Comparison of ENCODE assay signal across 8 cellular contexts in genomic region chr19:41861098-41861768, GRCh38. TPM values are rescaled to one million over a fixed set of nuclear protein-coding genes. Genes with fewer than 3 reads are reported as not detected.
A peak's percentile ranks its signal among the peaks of the same experiment; 100 is the strongest.
DNase-seq lines count a peak whose midpoint lies in the region; ATAC-seq and TF ChIP-seq lines count a peak whose summit lies in the region.

No MANE protein-coding gene starts in this region.

- H3K4me1 Mint-ChIP-seq in activated B cell treated with CpG ODN at 0.5 μM for 24 hours: peaks cover 52% of the 10 kb centered on the region
- peaks cover 52% of the 10 kb centered on the region for H3K4me1 Mint-ChIP-seq in stimulated activated naive CD8-positive, alpha-beta T cell treated with anti-CD3 and anti-CD28 coated beads, Interleukin-15, Interleukin-2, amounts not matched to agents 100 ng/mL and 50 ng/mL, for 24 hours (ENCODE audit: low read depth)

- no peaks in the 10 kb centered on the region for H3K27me3 ChIP-seq in iPS DF 6.9 (ENCODE audit: control insufficient read depth, insufficient read depth, low read length)

- no peak overlapping the region for H3K27ac ChIP-seq in iPS DF 6.9 (ENCODE audit: low read length)

- POLR2A ChIA-PET in activated B cell treated with CpG ODN at 0.5 μM for 24 hours (lab: Charles Lee): interaction anchor here (0.5 to 4.1 kb wide), 14 partner anchors 12 to 1719 kb away, joined by 3 to 258 read pairs (median 8); partner anchors contain the start of genes ARHGEF1, CD79A, ERFL and GSK3A

- ATAC-seq in activated B cell treated with CpG ODN at 0.5 μM for 24 hours (ENCODE audit: low read depth): no peak
- ATAC-seq in GM19324 (IDR thresholded peaks at IDR 0.05; ENCODE audit: low FRiP score, unreplicated experiment): no peak
- ATAC-seq in GM18505 (IDR thresholded peaks at IDR 0.05; ENCODE audit: unreplicated experiment): no peak
- no peak for ATAC-seq in HG02970 (IDR thresholded peaks at IDR 0.05; ENCODE audit: low FRiP score, unreplicated experiment)

- H3K9me3 ChIP-seq in iPS DF 6.9 (ENCODE audit: control insufficient read depth, insufficient read depth, low read length): no peaks in the 10 kb centered on the region

- TF ChIP-seq CTCF in activated B cell treated with CpG ODN at 0.5 μM for 24 hours (IDR thresholded peaks at IDR 0.05): no peak

- TF ChIP-seq POLR2A in GM18505 (IDR thresholded peaks at IDR 0.05; ENCODE audit: borderline replicate concordance, extremely low read depth, insufficient read depth, insufficient read length): no peak

- intact Hi-C loops in activated B cell treated with CpG ODN at 0.5 μM for 24 hours (cut with micrococcal nuclease): no loop called here

- no peaks in the 10 kb centered on the region for H3K9me3 Mint-ChIP-seq in activated B cell treated with CpG ODN at 0.5 μM for 24 hours
- no peaks in the 10 kb centered on the region for H3K9me3 Mint-ChIP-seq in stimulated activated naive CD8-positive, alpha-beta T cell treated with anti-CD3 and anti-CD28 coated beads, Interleukin-15, Interleukin-2, amounts not matched to agents 100 ng/mL and 50 ng/mL, for 24 hours

- CTCF ChIA-PET in activated B cell treated with CpG ODN at 0.5 μM for 24 hours (lab: Charles Lee): interaction anchor here (1.3 to 3.8 kb wide), 4 partner anchors 11 to 26 kb away, joined by 3 to 34 read pairs (median 6); partner anchors contain the start of gene CD79A

- peaks cover 56% of the 10 kb centered on the region for H3K36me3 Mint-ChIP-seq in activated B cell treated with CpG ODN at 0.5 μM for 24 hours (ENCODE audit: low read depth)
- H3K36me3 Mint-ChIP-seq in stimulated activated naive CD8-positive, alpha-beta T cell treated with anti-CD3 and anti-CD28 coated beads, Interleukin-15, Interleukin-2, amounts not matched to agents 100 ng/mL and 50 ng/mL, for 24 hours (ENCODE audit: low read depth): peaks cover 54% of the 10 kb centered on the region

- peak overlapping the region; percentile 92; the same call in 1 of the 2 replicates for H3K4me3 ChIP-seq in iPS DF 6.9 (ENCODE audit: low read length)

- DNase-seq in DMS53 (lab: John Stamatoyannopoulos, UW): peak; percentile 57
- DNase-seq in DMS53 treated with DMSO at 0.1 percent for 48 hours (lab: John Stamatoyannopoulos, UW; ENCODE audit: unreplicated experiment): no peak
- DNase-seq in activated B cell treated with CpG ODN at 0.5 μM for 24 hours: no peak
- no peak for DNase-seq in iPS DF 6.9 (ENCODE audit: low read depth, low spot score)

- H3K4me1 ChIP-seq in iPS DF 6.9 (ENCODE audit: control insufficient read depth, insufficient read depth, low read length): peaks cover 2% of the 10 kb centered on the region; the same call in 1 of the 2 replicates

- H3K4me3 Mint-ChIP-seq in activated B cell treated with CpG ODN at 0.5 μM for 24 hours: peak overlapping the region; percentile 94
- H3K4me3 Mint-ChIP-seq in stimulated activated naive CD8-positive, alpha-beta T cell treated with anti-CD3 and anti-CD28 coated beads, Interleukin-15, Interleukin-2, amounts not matched to agents 100 ng/mL and 50 ng/mL, for 24 hours: peak overlapping the region; percentile 93

- no CpG with 5 or more reads among the region's 10 CpGs for WGBS in iPS DF 6.9 (ENCODE audit: insufficient coverage, insufficient read length)

- peaks cover 38% of the 10 kb centered on the region for H3K36me3 ChIP-seq in iPS DF 6.9 (ENCODE audit: control insufficient read depth, insufficient read depth, low read length)

- H3K27me3 Mint-ChIP-seq in activated B cell treated with CpG ODN at 0.5 μM for 24 hours: no peaks in the 10 kb centered on the region
- no peaks in the 10 kb centered on the region for H3K27me3 Mint-ChIP-seq in stimulated activated naive CD8-positive, alpha-beta T cell treated with anti-CD3 and anti-CD28 coated beads, Interleukin-15, Interleukin-2, amounts not matched to agents 100 ng/mL and 50 ng/mL, for 24 hours

- H3K27ac Mint-ChIP-seq in activated B cell treated with CpG ODN at 0.5 μM for 24 hours: peak overlapping the region; percentile 86
- peak overlapping the region; percentile 98 for H3K27ac Mint-ChIP-seq in stimulated activated naive CD8-positive, alpha-beta T cell treated with anti-CD3 and anti-CD28 coated beads, Interleukin-15, Interleukin-2, amounts not matched to agents 100 ng/mL and 50 ng/mL, for 24 hours

RNA-seq across cellular contexts. Expression of gene RPS19, which starts 1.2 kb away (rescaled TPM):
- total RNA-seq in activated B cell treated with CpG ODN at 0.5 μM for 24 hours: 4,196 and 4,853 TPM in 2 replicates

RNA-seq across cellular contexts. Expression of gene CD79A, which starts 15.8 kb away (rescaled TPM):
- 889 and 943 TPM in 2 replicates for total RNA-seq in activated B cell treated with CpG ODN at 0.5 μM for 24 hours

RNA-seq across cellular contexts. Expression of gene DMRTC2, which starts 16.4 kb away (rescaled TPM):
- total RNA-seq in activated B cell treated with CpG ODN at 0.5 μM for 24 hours: not detected in 2 replicates

RNA-seq across cellular contexts. Expression of gene LYPD4, which starts 16.8 kb away (rescaled TPM):
- total RNA-seq in activated B cell treated with CpG ODN at 0.5 μM for 24 hours: not detected in 2 replicates

RNA-seq across cellular contexts. Expression of gene ARHGEF1, which starts 21.8 kb away (rescaled TPM):
- 351 and 418 TPM in 2 replicates for total RNA-seq in activated B cell treated with CpG ODN at 0.5 μM for 24 hours
